Comparison of ENCODE assay signal across 11 cellular contexts in genomic region chr9:122835313-122835731, GRCh38. TPM values are rescaled to one million over a fixed set of nuclear protein-coding genes. Genes with fewer than 3 reads are reported as not detected.
DNase-seq lines count a peak whose midpoint lies in the region; ATAC-seq lines count a peak whose summit lies in the region.
"Had no signal": no experiment of that assay in that cellular context is flagged by ENCODE, and none has a peak within 500 bp of the region (broad histone marks: within the 10 kb centered on the region; RNA-seq: fewer than 3 reads in every experiment).

No MANE protein-coding gene starts in this region.

- no peaks in the 10 kb centered on the region for H3K27me3 Mint-ChIP-seq in activated CD8-positive, alpha-beta memory T cell treated with anti-CD3 and anti-CD28 coated beads, Interleukin-2, amount 10 ng/mL, durations not matched to agents 7 days and 5 days
- H3K27me3 Mint-ChIP-seq in central memory CD8-positive, alpha-beta T cell, result no peaks in the 10 kb centered on the region

- peak; percentile 69 for ATAC-seq in activated CD8-positive, alpha-beta memory T cell treated with anti-CD3 and anti-CD28 coated beads, Interleukin-2, amount 10 ng/mL, durations not matched to agents 7 days and 5 days
- ATAC-seq in central memory CD8-positive, alpha-beta T cell (replicated peaks; ENCODE audit: extremely low read depth, poor library complexity, severe bottlenecking), result peak; percentile 60
- ATAC-seq in stimulated activated naive CD8-positive, alpha-beta T cell treated with anti-CD3 and anti-CD28 coated beads, Interleukin-15, Interleukin-2, amounts not matched to agents 100 U/mL and 50 U/mL, for 24 hours, result peak; percentile 59

- no peak overlapping the region for H3K27ac ChIP-seq in SJCRH30
- H3K27ac ChIP-seq: epithelial cell of prostate had no signal

- H3K4me3 ChIP-seq in SJCRH30, result no peak overlapping the region

- H3K4me3 Mint-ChIP-seq in activated CD8-positive, alpha-beta memory T cell treated with anti-CD3 and anti-CD28 coated beads, Interleukin-2, amount 10 ng/mL, durations not matched to agents 7 days and 5 days, result peak overlapping the region; percentile 54
- peak overlapping the region; percentile 54 for H3K4me3 Mint-ChIP-seq in central memory CD8-positive, alpha-beta T cell

- H3K4me1 Mint-ChIP-seq in activated CD8-positive, alpha-beta memory T cell treated with anti-CD3 and anti-CD28 coated beads, Interleukin-2, amount 10 ng/mL, durations not matched to agents 7 days and 5 days, result peaks cover 20% of the 10 kb centered on the region
- H3K4me1 Mint-ChIP-seq in central memory CD8-positive, alpha-beta T cell, result peaks cover 18% of the 10 kb centered on the region

- peak overlapping the region; percentile 74 for H3K27ac Mint-ChIP-seq in activated CD8-positive, alpha-beta memory T cell treated with anti-CD3 and anti-CD28 coated beads, Interleukin-2, amount 10 ng/mL, durations not matched to agents 7 days and 5 days
- H3K27ac Mint-ChIP-seq in central memory CD8-positive, alpha-beta T cell (ENCODE audit: low read depth), result peak overlapping the region; percentile 60

- no peaks in the 10 kb centered on the region for H3K27me3 ChIP-seq in SJCRH30

- DNase-seq in activated CD8-positive, alpha-beta memory T cell treated with anti-CD3 and anti-CD28 coated beads, Interleukin-2, amount 10 ng/mL, durations not matched to agents 7 days and 5 days, result peak; percentile 62
- no peak for DNase-seq in activated CD8-positive, alpha-beta memory T cell treated with anti-CD3 and anti-CD28 coated beads, Interleukin-2, amount 50 U/mL, for 4 hours
- peak; percentile 30 to 57 for DNase-seq in SJCRH30
- DNase-seq in central memory CD8-positive, alpha-beta T cell (ENCODE audit: low spot score in 2 of 2), result no peak
- peak; percentile 21 for DNase-seq in stimulated activated naive CD8-positive, alpha-beta T cell treated with anti-CD3 and anti-CD28 coated beads, Interleukin-15, Interleukin-2, amounts not matched to agents 100 U/mL and 50 U/mL, for 24 hours
- no peak for DNase-seq in NCI-H748 treated with DMSO at 0.1 percent for 48 hours (lab: John Stamatoyannopoulos, UW)
- DNase-seq in NOMO-1 (lab: John Stamatoyannopoulos, UW; ENCODE audit: unreplicated experiment in 2 of 2), result no peak
- DNase-seq in NK-92 (lab: John Stamatoyannopoulos, UW; ENCODE audit: unreplicated experiment), result no peak
- DNase-seq: mammary epithelial cell, NCI-H510A treated with DMSO at 0.1 percent for 48 hours had no signal

- H3K9me3 Mint-ChIP-seq in activated CD8-positive, alpha-beta memory T cell treated with anti-CD3 and anti-CD28 coated beads, Interleukin-2, amount 10 ng/mL, durations not matched to agents 7 days and 5 days (ENCODE audit: low read depth), result no peaks in the 10 kb centered on the region
- no peaks in the 10 kb centered on the region for H3K9me3 Mint-ChIP-seq in central memory CD8-positive, alpha-beta T cell

- H3K4me1 ChIP-seq in SJCRH30, result no peaks in the 10 kb centered on the region

- CTCF ChIA-PET in activated CD8-positive, alpha-beta memory T cell treated with anti-CD3 and anti-CD28 coated beads, Interleukin-2, amount 10 ng/mL, durations not matched to agents 7 days and 5 days (lab: Charles Lee), result interaction anchor here (0.7 to 1.8 kb wide), 14 partner anchors 10 to 737 kb away, joined by 3 to 11 read pairs (median 3); partner anchors contain the start of gene RC3H2

- H3K36me3 Mint-ChIP-seq in activated CD8-positive, alpha-beta memory T cell treated with anti-CD3 and anti-CD28 coated beads, Interleukin-2, amount 10 ng/mL, durations not matched to agents 7 days and 5 days, result no peaks in the 10 kb centered on the region
- peaks cover 1% of the 10 kb centered on the region for H3K36me3 Mint-ChIP-seq in central memory CD8-positive, alpha-beta T cell (ENCODE audit: insufficient read depth)

- no peaks in the 10 kb centered on the region for H3K9me3 ChIP-seq in SJCRH30 (replicated peaks)

- no peaks in the 10 kb centered on the region for H3K36me3 ChIP-seq in SJCRH30

RNA-seq across cellular contexts. Expression of gene PDCL, which starts 6.9 kb away (rescaled TPM):
- 10 to 100 TPM; 22.0 to 29.0 TPM for total RNA-seq in activated CD8-positive, alpha-beta memory T cell treated with anti-CD3 and anti-CD28 coated beads, Interleukin-2, amount 10 ng/mL, durations not matched to agents 7 days and 5 days
- 39.0 and 45.6 TPM in 2 replicates for total RNA-seq in SJCRH30 (2014; rRNA removed; shearing (Covaris generic))

RNA-seq across cellular contexts. Expression of gene OR1K1, which starts 35.4 kb away (rescaled TPM):
- not detected for total RNA-seq in activated CD8-positive, alpha-beta memory T cell treated with anti-CD3 and anti-CD28 coated beads, Interleukin-2, amount 10 ng/mL, durations not matched to agents 7 days and 5 days
- total RNA-seq in SJCRH30 (2014; rRNA removed; shearing (Covaris generic)), result not detected in 2 replicates
- total RNA-seq: mammary epithelial cell had no signal

RNA-seq across cellular contexts. Expression of gene OR5C1, which starts 46.6 kb away (rescaled TPM):
- total RNA-seq in activated CD8-positive, alpha-beta memory T cell treated with anti-CD3 and anti-CD28 coated beads, Interleukin-2, amount 10 ng/mL, durations not matched to agents 7 days and 5 days, result not detected
- not detected in 2 replicates for total RNA-seq in SJCRH30 (2014; rRNA removed; shearing (Covaris generic))
- total RNA-seq: mammary epithelial cell had no signal

Comparison
In these comparisons a context has a peak if more than half of its experiments do, and no peak if none do; other contexts are left out.
1. DNase-seq: peak in activated CD8-positive, alpha-beta memory T cell treated with anti-CD3 and anti-CD28 coated beads, Interleukin-2, amount 10 ng/mL, durations not matched to agents 7 days and 5 days (single experiment), SJCRH30 (2 of 2) and stimulated activated naive CD8-positive, alpha-beta T cell treated with anti-CD3 and anti-CD28 coated beads, Interleukin-15, Interleukin-2, amounts not matched to agents 100 U/mL and 50 U/mL, for 24 hours (single experiment); none in activated CD8-positive, alpha-beta memory T cell treated with anti-CD3 and anti-CD28 coated beads, Interleukin-2, amount 50 U/mL, for 4 hours (single experiment), central memory CD8-positive, alpha-beta T cell (0 of 2), NCI-H748 treated with DMSO at 0.1 percent for 48 hours (single experiment), NOMO-1 (0 of 2) and NK-92 (single experiment).
2. Peak in every context shown above with its lines, with median percentiles within 50 percentile points of each other: ATAC-seq.